Comparison of ENCODE assay signal across 1 cellular context in genomic region chrX:46446727-46447378, GRCh38.
TF ChIP-seq lines count a peak whose summit lies in the region.

No MANE protein-coding gene starts in this region.

TF ChIP-seq in K562, 482 proteins besides CTCF, POLR2A, EP300 and RAD21 (continued from another document and continues in another):
- TF ChIP-seq ZBTB7A (IDR thresholded peaks at IDR 0.05; ENCODE audit: borderline replicate concordance, control insufficient read depth, low read depth, low read length) (no peak; the same call in 1 of the 2 replicates), GABPA (tag; conservative IDR thresholded peaks at IDR 0.05; ENCODE audit: low read depth) (peak; percentile 85), WHSC1 (IDR thresholded peaks at IDR 0.05; ENCODE audit: low read length) (no peak), ZNF347 (CRISPR knock-in tag; IDR thresholded peaks at IDR 0.05; ENCODE audit: low read depth) (no peak), CHAMP1 (IDR thresholded peaks at IDR 0.05) (no peak), RB1 (IDR thresholded peaks at IDR 0.05; ENCODE audit: low read depth) (0 out of 2 replicates have a peak, but pooled peaks have one; percentile 9), GABPB1 (CRISPR knock-in tag; IDR thresholded peaks at IDR 0.05) (peak; percentile 50; the same call in 1 of the 2 replicates), ARNT (IDR thresholded peaks at IDR 0.05) (no peak), VEZF1 (CRISPR knock-in tag; IDR thresholded peaks at IDR 0.05) (peak; percentile 60), TBP (optimal IDR thresholded peaks at IDR 0.05; ENCODE audit: low read depth, low read length) (peak; percentile 48), ZBTB26 (CRISPR knock-in tag; IDR thresholded peaks at IDR 0.05) (no peak), MCM5 (IDR thresholded peaks at IDR 0.05; ENCODE audit: low read depth) (no peak), RCOR1 (IDR thresholded peaks at IDR 0.05; ENCODE audit: borderline replicate concordance in 1 of 2, low read depth in 2 of 2, low read length in 2 of 2) (0 out of 4 replicates have a peak, but pooled peaks of 1 of the 2 experiments have one; percentile 14), IFI16 (CRISPR knock-in tag; IDR thresholded peaks at IDR 0.05) (no peak), SMARCB1 (IDR thresholded peaks at IDR 0.05; ENCODE audit: insufficient read length, low read depth) (no peak), ZFX (CRISPR knock-in tag; IDR thresholded peaks at IDR 0.05) (peak; percentile 78), TAF7 (tag; IDR thresholded peaks at IDR 0.05) (no peak), SP1 (CRISPR knock-in tag; IDR thresholded peaks at IDR 0.05) (no peak), PHF8 (IDR thresholded peaks at IDR 0.05; ENCODE audit: borderline replicate concordance, low read length) (peak; percentile 77; the same call in 1 of the 2 replicates), NR2C2 (CRISPR knock-in tag; IDR thresholded peaks at IDR 0.05) (peak; percentile 43; the same call in 1 of the 2 replicates), NR2C2 (tag; IDR thresholded peaks at IDR 0.05) (peak; percentile 97), YBX1 (IDR thresholded peaks at IDR 0.05) (no peak), HMG20B (CRISPR knock-in tag; IDR thresholded peaks at IDR 0.05) (no peak), SUPT5H (IDR thresholded peaks at IDR 0.05) (peak; percentile 58; the same call in 1 of the 2 replicates), TAF1 (IDR thresholded peaks at IDR 0.05; ENCODE audit: control insufficient read depth, extremely low read depth, insufficient read depth, low read length, severe bottlenecking) (peak; percentile 46), ZNF57 (CRISPR knock-in tag; IDR thresholded peaks at IDR 0.05) (no peak), NR2C1 (IDR thresholded peaks at IDR 0.05) (peak; percentile 89), NR2C1 (tag; IDR thresholded peaks at IDR 0.05) (peak; percentile 90), ARID4B (CRISPR knock-in tag; IDR thresholded peaks at IDR 0.05) (0 out of 2 replicates have a peak, but pooled peaks have one; percentile 57), CHCHD3 (CRISPR knock-in tag; IDR thresholded peaks at IDR 0.05) (no peak), TFE3 (CRISPR knock-in tag; IDR thresholded peaks at IDR 0.05) (no peak), SIX5 (IDR thresholded peaks at IDR 0.05; ENCODE audit: borderline replicate concordance in 1 of 2, insufficient read depth in 1 of 2, low read depth in 1 of 2, low read length in 2 of 2) (no peak), TARDBP (IDR thresholded peaks at IDR 0.05) (no peak), MAZ (CRISPR knock-in tag; conservative IDR thresholded peaks at IDR 0.05 in 1 of 2, IDR thresholded peaks at IDR 0.05 in 1 of 2) (peak; percentile 36 to 49; a peak in 1 of 4 replicates), HMG20A (CRISPR knock-in tag; conservative IDR thresholded peaks at IDR 0.05) (no peak), HCFC1 (IDR thresholded peaks at IDR 0.05; ENCODE audit: low read depth, low read length) (0 out of 2 replicates have a peak, but pooled peaks have one; percentile 9), THAP12 (CRISPR knock-in tag; IDR thresholded peaks at IDR 0.05) (no peak), PRMT5 (CRISPR knock-in tag; IDR thresholded peaks at IDR 0.05) (no peak), FOXA1 (IDR thresholded peaks at IDR 0.05; ENCODE audit: borderline replicate concordance) (no peak), ZNF785 (CRISPR knock-in tag; IDR thresholded peaks at IDR 0.05) (no peak), CREB5 (CRISPR knock-in tag; IDR thresholded peaks at IDR 0.05) (no peak), MTA2 (IDR thresholded peaks at IDR 0.05; ENCODE audit: low read depth) (no peak), SPI1 (IDR thresholded peaks at IDR 0.05; ENCODE audit: borderline replicate concordance, low read depth, low read length) (peak; percentile 82), HES1 (IDR thresholded peaks at IDR 0.05; ENCODE audit: low read depth) (no peak), GATAD2B (IDR thresholded peaks at IDR 0.05; ENCODE audit: borderline replicate concordance) (no peak)
